Comparison of ENCODE assay signal across 34 cellular contexts in the genomic region with DNA sequence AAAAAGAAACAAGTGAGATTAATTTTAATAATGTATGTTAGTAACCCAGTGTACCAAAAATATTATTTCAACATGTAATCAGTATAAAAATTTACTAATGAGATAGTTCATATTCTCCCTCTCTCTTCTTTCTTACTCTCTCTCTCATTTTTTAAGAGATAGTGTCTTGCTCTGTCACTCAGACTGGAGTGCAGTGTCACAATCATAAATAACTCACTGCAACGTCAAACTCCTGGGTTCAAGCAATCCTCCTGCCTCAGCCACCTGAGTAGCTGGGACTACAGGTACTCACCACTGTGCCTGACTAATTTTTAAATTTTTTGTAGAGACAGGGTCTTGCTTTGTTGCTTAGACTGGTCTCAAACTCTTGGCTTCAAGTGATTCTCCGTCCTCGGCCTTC.
"Had no signal": no experiment of that assay in that cellular context is flagged by ENCODE, and none has a peak within 500 bp of the region (broad histone marks: within the 10 kb centered on the region; RNA-seq: fewer than 3 reads in every experiment).

No MANE protein-coding gene starts in this region.

- DNase-seq: Karpas-422, Kasumi-1, MG63, MV-4-11, NCI-H1048, NCI-H1092, NCI-H1092 treated with DMSO at 0.1 percent for 48 hours, NCI-H1105, NCI-H1105 treated with DMSO at 0.1 percent for 48 hours, NCI-H1417, NCI-H1417 treated with DMSO at 0.1 percent for 48 hours, NCI-H1436, NCI-H1436 treated with DMSO at 0.1 percent for 48 hours, NCI-H146, NCI-H1694, NCI-H1694 treated with DMSO at 0.1 percent for 48 hours, NCI-H187, NCI-H187 treated with DMSO at 0.1 percent for 48 hours, NCI-H1930, NCI-H2029, NCI-H2029 treated with DMSO at 0.1 percent for 48 hours, NCI-H2081, NCI-H2081 treated with DMSO at 0.1 percent for 48 hours, NCI-H2107, NCI-H2171, NCI-H2171 treated with DMSO at 0.1 percent for 48 hours, NCI-H2227 treated with DMSO at 0.1 percent for 48 hours, NCI-H226, NCI-H345, NCI-H446, NCI-H446 treated with DMSO at 0.1 percent for 48 hours, NCI-H510A, NCI-H510A treated with DMSO at 0.1 percent for 48 hours had no signal

- H3K9me3 ChIP-seq: MG63 had no signal

- H3K9ac ChIP-seq: KMS-11 had no signal

- H3K4me2 ChIP-seq: KMS-11 had no signal

- H3K27ac ChIP-seq: KMS-11 had no signal

- H3K4me3 ChIP-seq: MG63 had no signal

- H3K27me3 ChIP-seq: MG63 had no signal
